In the genomic region with DNA sequence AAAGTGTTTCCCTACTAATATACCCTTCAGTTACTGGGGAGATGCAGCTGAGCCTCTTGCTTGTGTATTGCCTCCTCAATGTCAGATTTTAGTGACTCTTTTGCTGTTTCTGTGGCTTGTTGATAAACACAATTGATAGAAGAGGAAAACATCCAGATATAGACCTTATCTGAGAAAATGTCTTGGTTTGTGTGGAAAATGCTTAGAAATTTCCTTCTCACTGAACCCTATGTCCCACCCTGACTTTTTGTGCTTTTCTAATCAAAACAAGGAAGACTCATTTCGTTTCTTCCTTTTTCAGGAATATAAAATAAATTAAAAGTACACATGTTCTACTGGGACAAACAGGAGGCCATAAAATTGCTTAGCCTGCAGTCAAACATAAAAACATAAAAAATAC, we compare ENCODE assay signal across 16 cellular contexts.
DNase-seq lines count a peak whose midpoint lies in the region; ATAC-seq, FAIRE-seq and TF ChIP-seq lines count a peak whose summit lies in the region.
"Had no signal": no experiment of that assay in that cellular context is flagged by ENCODE, and none has a peak within 500 bp of the region (broad histone marks: within the 10 kb centered on the region; RNA-seq: fewer than 3 reads in every experiment).

No MANE protein-coding gene starts in this region.

- no peak for TF ChIP-seq POLR2A in HepG2 (IDR thresholded peaks at IDR 0.05; ENCODE audit: insufficient read depth in 1 of 2, low read depth in 2 of 2, low read length in 2 of 2)

- TF ChIP-seq EP300 in HepG2 (IDR thresholded peaks at IDR 0.05; ENCODE audit: low read depth in 2 of 2, low read length in 2 of 2) (no peak), HepG2 (CRISPR knock-in tag; IDR thresholded peaks at IDR 0.05; ENCODE audit: borderline replicate concordance) (no peak)

- no peak overlapping the region for H2AFZ ChIP-seq in HepG2 (ENCODE audit: low read length)
- H2AFZ ChIP-seq in parathyroid adenoma = peak overlapping the region; percentile 23

- H3K79me2 ChIP-seq in HepG2 (ENCODE audit: insufficient read depth, low read length) (no peaks in the 10 kb centered on the region), parathyroid adenoma (no peaks in the 10 kb centered on the region)

- H3K4me3 Mint-ChIP-seq in natural killer cell treated with Interleukin-12 subunit alpha and Interleukin-12 subunit beta and Interleukin-15 and Interleukin-18, amount 100 ng/mL, for 72 hours = no peak overlapping the region
- H3K4me3 Mint-ChIP-seq: B cell; CD8-positive, alpha-beta T cell; H9 had no signal

- H4K20me1 ChIP-seq in HepG2 (ENCODE audit: insufficient read depth, low read length) = no peaks in the 10 kb centered on the region
- H4K20me1 ChIP-seq: BLaER1 treated with 17β-estradiol and CSF1 and Interleukin-3, amounts not matched to agents 10 nM and 100 nM had no signal

- TF ChIP-seq RAD21 in liver (IDR thresholded peaks at IDR 0.05) = peak in 1 of 2 donors; percentile 18
- no peak for TF ChIP-seq RAD21 in HepG2 (CRISPR knock-in tag; IDR thresholded peaks at IDR 0.05)

- H3K9ac ChIP-seq in liver (ENCODE audit: low read depth in 1 of 2, low read length in 2 of 2) (no peak overlapping the region), HepG2 (ENCODE audit: insufficient read depth, low read depth, low read length) (no peak overlapping the region), parathyroid adenoma (no peak overlapping the region)
- H3K9ac ChIP-seq: BLaER1 treated with 17β-estradiol and CSF1 and Interleukin-3, amounts not matched to agents 10 nM and 100 nM had no signal

- H3K36me3 ChIP-seq in liver (ENCODE audit: control insufficient read depth in 4 of 4, insufficient read depth in 3 of 4, low read depth in 1 of 4, low read length in 3 of 4) (no peaks in the 10 kb centered on the region), HepG2 (replicated peaks in 1 of 2; ENCODE audit: control insufficient read depth in 1 of 2, insufficient read depth in 2 of 2, low read length in 2 of 2) (no peaks in the 10 kb centered on the region), parathyroid adenoma (ENCODE audit: control insufficient read depth, insufficient read depth, low read length) (no peaks in the 10 kb centered on the region)
- H3K36me3 ChIP-seq: BLaER1 treated with 17β-estradiol and CSF1 and Interleukin-3, amounts not matched to agents 10 nM and 100 nM had no signal

- no peaks in the 10 kb centered on the region for H3K9me3 Mint-ChIP-seq in natural killer cell treated with Interleukin-12 subunit alpha and Interleukin-12 subunit beta and Interleukin-15 and Interleukin-18, amount 100 ng/mL, for 72 hours
- H3K9me3 Mint-ChIP-seq: CD8-positive, alpha-beta T cell; H9 had no signal

- H3K27me3 Mint-ChIP-seq in natural killer cell treated with Interleukin-12 subunit alpha and Interleukin-12 subunit beta and Interleukin-15 and Interleukin-18, amount 100 ng/mL, for 72 hours = peaks cover 5 to 22% of the 10 kb centered on the region in 2 donors
- H3K27me3 Mint-ChIP-seq: B cell had no signal

- no peak for TF ChIP-seq CTCF in liver (IDR thresholded peaks at IDR 0.05; ENCODE audit: low read depth, low read length, missing input control)
- TF ChIP-seq CTCF in HepG2 (CRISPR knock-in tag; IDR thresholded peaks at IDR 0.05) = no peak
- no peak for TF ChIP-seq CTCF in parathyroid adenoma (IDR thresholded peaks at IDR 0.05)

- POLR2A ChIA-PET in HepG2 (lab: Yijun Ruan, JAX) = no interaction called here

- peaks cover 0 to 15% (median 7%) of the 10 kb centered on the region in 4 donors for H3K4me1 ChIP-seq in liver (ENCODE audit: control insufficient read depth in 4 of 4, insufficient read depth in 4 of 4, low read length in 3 of 4)
- no peaks in the 10 kb centered on the region for H3K4me1 ChIP-seq in HepG2 (ENCODE audit: insufficient read depth, low read length)
- no peaks in the 10 kb centered on the region for H3K4me1 ChIP-seq in parathyroid adenoma
- H3K4me1 ChIP-seq: BLaER1 treated with 17β-estradiol and CSF1 and Interleukin-3, amounts not matched to agents 10 nM and 100 nM had no signal

- BruUV-seq in HepG2 (replicated peaks; lab: Mats Ljungman, UMichigan) = no TSS peak

- CTCF ChIA-PET in HepG2 (lab: Yijun Ruan, JAX; ENCODE audit: low intra/inter-chr PET ratio, low total read pairs) = no interaction called here

- peaks cover 0 to 2% of the 10 kb centered on the region in 2 donors for H3K4me1 Mint-ChIP-seq in natural killer cell treated with Interleukin-12 subunit alpha and Interleukin-12 subunit beta and Interleukin-15 and Interleukin-18, amount 100 ng/mL, for 72 hours (ENCODE audit: low read depth in 2 of 2)
- H3K4me1 Mint-ChIP-seq: B cell had no signal

- no peak overlapping the region for H3K4me2 ChIP-seq in HepG2 (ENCODE audit: low read depth, low read length)
- H3K4me2 ChIP-seq in parathyroid adenoma (ENCODE audit: low read length) = peak overlapping the region; percentile 14
- H3K4me2 ChIP-seq: BLaER1 treated with 17β-estradiol and CSF1 and Interleukin-3, amounts not matched to agents 10 nM and 100 nM had no signal

- in situ Hi-C loops in HepG2 (cut with HindIII; ENCODE audit: extremely low pct_ligation_motif_present, low pct_unique_long_range_greater_than_20kb) = no loop called here

- H3K36me3 Mint-ChIP-seq in natural killer cell treated with Interleukin-12 subunit alpha and Interleukin-12 subunit beta and Interleukin-15 and Interleukin-18, amount 100 ng/mL, for 72 hours = no peaks in the 10 kb centered on the region
- H3K36me3 Mint-ChIP-seq: CD8-positive, alpha-beta T cell had no signal

- peak overlapping the region in 1 of 2 donors; percentile 32 for H3K27ac ChIP-seq in liver (ENCODE audit: low read depth in 1 of 2, low read length in 2 of 2)
- H3K27ac ChIP-seq in HepG2 (ENCODE audit: extremely low read length, insufficient read depth, low read length) = no peak overlapping the region
- no peak overlapping the region for H3K27ac ChIP-seq in parathyroid adenoma
- H3K27ac ChIP-seq: BLaER1 treated with 17β-estradiol and CSF1 and Interleukin-3, amounts not matched to agents 10 nM and 100 nM had no signal

- ATAC-seq in HepG2 (no peak), left lobe of liver (peak; percentile 28), HG03196 (IDR thresholded peaks at IDR 0.05; ENCODE audit: unreplicated experiment) (no peak)
- ATAC-seq in natural killer cell treated with Interleukin-12 subunit alpha and Interleukin-12 subunit beta and Interleukin-15 and Interleukin-18, amount 100 ng/mL, for 72 hours = no peak
- ATAC-seq: CD8-positive, alpha-beta T cell; GM12878 had no signal

- H3K4me3 ChIP-seq in liver (ENCODE audit: low read depth in 1 of 3, low read length in 3 of 3) (no peak overlapping the region), HepG2 (replicated peaks in 1 of 3; ENCODE audit: insufficient read depth in 1 of 3, low read depth in 2 of 3, low read length in 3 of 3) (no peak overlapping the region), parathyroid adenoma (ENCODE audit: low read depth, low read length) (no peak overlapping the region)
- H3K4me3 ChIP-seq: BLaER1 treated with 17β-estradiol and CSF1 and Interleukin-3, amounts not matched to agents 10 nM and 100 nM; GM12878 had no signal

- WGBS in liver = 39% methylated on average over 1 of the region's 1 CpG
- 2% methylated on average over 1 of the region's 1 CpG for WGBS in HepG2 (ENCODE audit: low lambda C conversion rate)

- no peak for DNase-seq in HepG2 (ENCODE audit: low spot score)
- no peak for DNase-seq in left lobe of liver (ENCODE audit: low spot score)
- DNase-seq in globus pallidus (ENCODE audit: low spot score) = no peak
- DNase-seq in natural killer cell treated with Interleukin-12 subunit alpha and Interleukin-12 subunit beta and Interleukin-15 and Interleukin-18, amount 100 ng/mL, for 72 hours (ENCODE audit: low spot score) = no peak
- DNase-seq: 8988T; Calu3; CD8-positive, alpha-beta T cell; DMS79 treated with DMSO at 0.1 percent for 48 hours; H9 had no signal

- H3K27ac Mint-ChIP-seq in natural killer cell treated with Interleukin-12 subunit alpha and Interleukin-12 subunit beta and Interleukin-15 and Interleukin-18, amount 100 ng/mL, for 72 hours = no peak overlapping the region
- H3K27ac Mint-ChIP-seq: B cell; CD8-positive, alpha-beta T cell; H9 had no signal

- H3K9me3 ChIP-seq in liver (ENCODE audit: control insufficient read depth in 4 of 4, low read length in 3 of 4) (no peaks in the 10 kb centered on the region), HepG2 (ENCODE audit: low read length) (no peaks in the 10 kb centered on the region), parathyroid adenoma (ENCODE audit: control insufficient read depth, low read length) (no peaks in the 10 kb centered on the region)
- H3K9me3 ChIP-seq: BLaER1 treated with 17β-estradiol and CSF1 and Interleukin-3, amounts not matched to agents 10 nM and 100 nM had no signal

- no peak for FAIRE-seq in HepG2 (lab: Jason Lieb, UNC)
- FAIRE-seq: GM12878, H1 had no signal

- intact Hi-C loops in HepG2 (cut with micrococcal nuclease; ENCODE audit: unreplicated experiment) = loop anchor here (10.0 kb wide), 1 partner anchor 94 kb away; no protein-coding TSS in a partner anchor

- H3K27me3 ChIP-seq in liver (ENCODE audit: control insufficient read depth in 4 of 4, insufficient read depth in 4 of 4, low read length in 3 of 4) = no peaks in the 10 kb centered on the region
- H3K27me3 ChIP-seq in HepG2 (ENCODE audit: control insufficient read depth in 1 of 2, insufficient read depth in 2 of 2, low read length in 2 of 2) = no peaks in the 10 kb centered on the region; a peak in 1 of 5 replicates
- no peaks in the 10 kb centered on the region for H3K27me3 ChIP-seq in parathyroid adenoma (ENCODE audit: control insufficient read depth, insufficient read depth, low read length)
- H3K27me3 ChIP-seq: BLaER1 treated with 17β-estradiol and CSF1 and Interleukin-3, amounts not matched to agents 10 nM and 100 nM had no signal

TF ChIP-seq in HepG2, 621 proteins besides CTCF, POLR2A, EP300 and RAD21 (continues in another document):
- TF ChIP-seq, protein P1, sequence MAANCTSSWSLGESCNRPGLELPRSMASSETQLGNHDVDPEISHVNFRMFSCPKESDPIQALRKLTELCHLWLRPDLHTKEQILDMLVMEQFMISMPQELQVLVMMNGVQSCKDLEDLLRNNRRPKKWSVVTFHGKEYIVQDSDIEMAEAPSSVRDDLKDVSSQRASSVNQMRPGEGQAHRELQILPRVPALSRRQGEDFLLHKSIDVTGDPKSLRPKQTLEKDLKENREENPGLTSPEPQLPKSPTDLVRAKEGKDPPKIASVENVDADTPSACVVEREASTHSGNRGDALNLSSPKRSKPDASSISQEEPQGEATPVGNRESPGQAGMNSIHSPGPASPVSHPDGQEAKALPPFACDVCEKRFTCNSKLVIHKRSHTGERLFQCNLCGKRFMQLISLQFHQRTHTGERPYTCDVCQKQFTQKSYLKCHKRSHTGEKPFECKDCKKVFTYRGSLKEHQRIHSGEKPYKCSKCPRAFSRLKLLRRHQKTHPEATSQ (CRISPR knock-in tag; IDR thresholded peaks at IDR 0.05; ENCODE audit: borderline replicate concordance) = no peak
- TF ChIP-seq KLF12 (CRISPR knock-in tag; IDR thresholded peaks at IDR 0.05; ENCODE audit: borderline replicate concordance) = no peak
- TF ChIP-seq ZNF766 (CRISPR knock-in tag; IDR thresholded peaks at IDR 0.05; ENCODE audit: borderline replicate concordance) = no peak
- TF ChIP-seq CHD2 (IDR thresholded peaks at IDR 0.05; ENCODE audit: low read depth, low read length) = no peak
- TF ChIP-seq ARNT2 (CRISPR knock-in tag; IDR thresholded peaks at IDR 0.05; ENCODE audit: low read depth) = no peak
